In the genomic region with DNA sequence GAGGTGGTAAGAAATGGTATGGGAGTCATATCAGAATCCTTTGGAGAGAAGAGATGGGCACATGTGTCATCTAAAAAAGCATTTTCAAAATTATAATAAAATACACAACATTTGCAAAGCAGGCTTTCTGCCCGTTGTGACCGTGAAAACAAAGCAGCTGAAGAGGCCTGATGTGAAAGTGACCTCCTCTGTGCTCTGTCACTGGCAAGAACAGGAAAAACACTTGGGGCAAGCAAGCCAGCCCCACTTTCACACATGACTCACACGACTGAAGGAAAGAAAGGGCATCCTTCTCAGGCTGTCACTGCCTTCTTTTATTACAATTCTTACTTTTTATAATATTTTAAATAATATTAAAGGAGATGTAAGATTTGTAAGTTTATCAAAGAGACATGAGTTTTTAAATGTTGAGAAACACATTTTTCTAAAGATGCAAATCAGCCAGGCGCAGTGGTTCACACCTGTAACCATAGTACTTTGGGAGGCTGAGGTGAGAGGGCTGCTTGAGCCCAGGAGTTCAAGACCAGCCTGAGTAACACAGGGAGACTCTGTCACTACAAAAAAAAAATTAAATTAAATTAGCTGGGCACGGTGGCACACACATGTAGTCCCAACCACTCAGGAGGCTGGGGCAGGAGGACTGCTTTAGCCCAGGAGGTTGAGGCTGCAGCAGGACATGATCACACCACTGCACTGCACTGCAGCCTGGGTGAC, we compare ENCODE assay signal across 11 cellular contexts.
DNase-seq lines count a peak whose midpoint lies in the region; ATAC-seq and FAIRE-seq lines count a peak whose summit lies in the region.
"Had no signal": no experiment of that assay in that cellular context is flagged by ENCODE, and none has a peak within 500 bp of the region (broad histone marks: within the 10 kb centered on the region; RNA-seq: fewer than 3 reads in every experiment).

No MANE protein-coding gene starts in this region.

- no peaks in the 10 kb centered on the region for H3K27me3 Mint-ChIP-seq in activated naive CD4-positive, alpha-beta T cell treated with anti-CD3 and anti-CD28 coated beads, Interleukin-2, amount 10 ng/mL, durations not matched to agents 7 days and 5 days
- H3K27me3 Mint-ChIP-seq in activated T-helper 17 cell treated with anti-CD3 and anti-CD28 coated beads, Interleukin-2, amount 50 U/mL, for 72 hours: no peaks in the 10 kb centered on the region
- H3K27me3 Mint-ChIP-seq in stimulated activated memory B cell treated with anti-CD40 and anti-IgM and Interleukin-4, amounts not matched to agents 10 μg/mL and 1 μg/mL and 100 μg/mL, for 72 hours: no peaks in the 10 kb centered on the region
- H3K27me3 Mint-ChIP-seq: B cell had no signal

- FAIRE-seq in HTR-8/SVneo (lab: Jason Lieb, UNC): no peak

- CTCF ChIA-PET in activated naive CD4-positive, alpha-beta T cell treated with anti-CD3 and anti-CD28 coated beads, Interleukin-2, amount 10 ng/mL, durations not matched to agents 7 days and 5 days (lab: Charles Lee): interaction anchor here (0.8 kb wide), 1 partner anchor 14 kb away, joined by 4 read pairs; no protein-coding TSS in a partner anchor

- H3K36me3 Mint-ChIP-seq in activated naive CD4-positive, alpha-beta T cell treated with anti-CD3 and anti-CD28 coated beads, Interleukin-2, amount 50 U/mL, for 72 hours: no peaks in the 10 kb centered on the region
- no peaks in the 10 kb centered on the region for H3K36me3 Mint-ChIP-seq in activated naive CD4-positive, alpha-beta T cell treated with anti-CD3 and anti-CD28 coated beads, Interleukin-2, amount 10 ng/mL, durations not matched to agents 7 days and 5 days
- peaks cover under 1% of the 10 kb centered on the region for H3K36me3 Mint-ChIP-seq in activated T-helper 17 cell treated with anti-CD3 and anti-CD28 coated beads, Interleukin-2, amount 50 U/mL, for 72 hours (ENCODE audit: low read depth)
- no peaks in the 10 kb centered on the region for H3K36me3 Mint-ChIP-seq in stimulated activated memory B cell treated with anti-CD40 and anti-IgM and Interleukin-4, amounts not matched to agents 10 μg/mL and 1 μg/mL and 100 μg/mL, for 72 hours

- no peak overlapping the region for H3K4me3 Mint-ChIP-seq in activated naive CD4-positive, alpha-beta T cell treated with anti-CD3 and anti-CD28 coated beads, Interleukin-2, amount 10 ng/mL, durations not matched to agents 7 days and 5 days
- no peak overlapping the region for H3K4me3 Mint-ChIP-seq in activated T-helper 17 cell treated with anti-CD3 and anti-CD28 coated beads, Interleukin-2, amount 50 U/mL, for 72 hours
- H3K4me3 Mint-ChIP-seq in stimulated activated memory B cell treated with anti-CD40 and anti-IgM and Interleukin-4, amounts not matched to agents 10 μg/mL and 1 μg/mL and 100 μg/mL, for 72 hours: no peak overlapping the region
- H3K4me3 Mint-ChIP-seq: B cell had no signal

- peak; percentile 80 to 81 for ATAC-seq in activated naive CD4-positive, alpha-beta T cell treated with anti-CD3 and anti-CD28 coated beads, Interleukin-2, amount 50 U/mL, for 72 hours
- peak; percentile 65 for ATAC-seq in GM21786 (IDR thresholded peaks at IDR 0.05; ENCODE audit: unreplicated experiment)
- peak; percentile 97 for ATAC-seq in activated T-helper 17 cell treated with anti-CD3 and anti-CD28 coated beads, Interleukin-2, amount 50 U/mL, for 72 hours (replicated peaks)
- peak; percentile 41 for ATAC-seq in stimulated activated memory B cell treated with anti-CD40 and anti-IgM and Interleukin-4, amounts not matched to agents 10 μg/mL and 1 μg/mL and 100 μg/mL, for 72 hours

- no peaks in the 10 kb centered on the region for H3K4me1 Mint-ChIP-seq in activated naive CD4-positive, alpha-beta T cell treated with anti-CD3 and anti-CD28 coated beads, Interleukin-2, amount 10 ng/mL, durations not matched to agents 7 days and 5 days
- H3K4me1 Mint-ChIP-seq in activated T-helper 17 cell treated with anti-CD3 and anti-CD28 coated beads, Interleukin-2, amount 50 U/mL, for 72 hours: peaks cover 10% of the 10 kb centered on the region
- no peaks in the 10 kb centered on the region for H3K4me1 Mint-ChIP-seq in stimulated activated memory B cell treated with anti-CD40 and anti-IgM and Interleukin-4, amounts not matched to agents 10 μg/mL and 1 μg/mL and 100 μg/mL, for 72 hours

- DNase-seq in activated naive CD4-positive, alpha-beta T cell treated with anti-CD3 and anti-CD28 coated beads, Interleukin-2, amount 50 U/mL, for 72 hours (ENCODE audit: low spot score in 2 of 2): peak in 1 of 2 donors; percentile 18
- DNase-seq in activated naive CD4-positive, alpha-beta T cell treated with anti-CD3 and anti-CD28 coated beads, Interleukin-2, amount 10 ng/mL, durations not matched to agents 7 days and 5 days: no peak
- no peak for DNase-seq in HTR-8/SVneo (ENCODE audit: insufficient read length, low spot score)
- DNase-seq in activated effector memory CD4-positive, alpha-beta T cell treated with anti-CD3 and anti-CD28 coated beads, Interleukin-2, amount 50 U/mL, for 16 hours: no peak
- DNase-seq in NCI-H345 (lab: John Stamatoyannopoulos, UW): no peak
- DNase-seq: activated gamma-delta T cell treated with Interleukin-2 at 50 U/mL for 16 hours, NCI-H446 had no signal

- peak overlapping the region in 1 of 2 donors; percentile 17 for H3K27ac Mint-ChIP-seq in activated naive CD4-positive, alpha-beta T cell treated with anti-CD3 and anti-CD28 coated beads, Interleukin-2, amount 50 U/mL, for 72 hours
- H3K27ac Mint-ChIP-seq in activated naive CD4-positive, alpha-beta T cell treated with anti-CD3 and anti-CD28 coated beads, Interleukin-2, amount 10 ng/mL, durations not matched to agents 7 days and 5 days: no peak overlapping the region
- H3K27ac Mint-ChIP-seq in activated T-helper 17 cell treated with anti-CD3 and anti-CD28 coated beads, Interleukin-2, amount 50 U/mL, for 72 hours: no peak overlapping the region
- H3K27ac Mint-ChIP-seq in stimulated activated memory B cell treated with anti-CD40 and anti-IgM and Interleukin-4, amounts not matched to agents 10 μg/mL and 1 μg/mL and 100 μg/mL, for 72 hours: peak overlapping the region; percentile 13

- no peaks in the 10 kb centered on the region for H3K9me3 Mint-ChIP-seq in activated naive CD4-positive, alpha-beta T cell treated with anti-CD3 and anti-CD28 coated beads, Interleukin-2, amount 50 U/mL, for 72 hours
- no peaks in the 10 kb centered on the region for H3K9me3 Mint-ChIP-seq in activated naive CD4-positive, alpha-beta T cell treated with anti-CD3 and anti-CD28 coated beads, Interleukin-2, amount 10 ng/mL, durations not matched to agents 7 days and 5 days
- no peaks in the 10 kb centered on the region for H3K9me3 Mint-ChIP-seq in activated T-helper 17 cell treated with anti-CD3 and anti-CD28 coated beads, Interleukin-2, amount 50 U/mL, for 72 hours
- H3K9me3 Mint-ChIP-seq in stimulated activated memory B cell treated with anti-CD40 and anti-IgM and Interleukin-4, amounts not matched to agents 10 μg/mL and 1 μg/mL and 100 μg/mL, for 72 hours: no peaks in the 10 kb centered on the region

Comparison
In these comparisons a context has a peak if more than half of its experiments do, and no peak if none do; other contexts are left out.
1. ATAC-seq: peak in every context shown above with its lines; median percentile 97 in activated T-helper 17 cell treated with anti-CD3 and anti-CD28 coated beads, Interleukin-2, amount 50 U/mL, for 72 hours; 80 in activated naive CD4-positive, alpha-beta T cell treated with anti-CD3 and anti-CD28 coated beads, Interleukin-2, amount 50 U/mL, for 72 hours; 65 in GM21786; 41 in stimulated activated memory B cell treated with anti-CD40 and anti-IgM and Interleukin-4, amounts not matched to agents 10 μg/mL and 1 μg/mL and 100 μg/mL, for 72 hours.